Comparison of ENCODE assay signal across 7 cellular contexts in the genomic region with DNA sequence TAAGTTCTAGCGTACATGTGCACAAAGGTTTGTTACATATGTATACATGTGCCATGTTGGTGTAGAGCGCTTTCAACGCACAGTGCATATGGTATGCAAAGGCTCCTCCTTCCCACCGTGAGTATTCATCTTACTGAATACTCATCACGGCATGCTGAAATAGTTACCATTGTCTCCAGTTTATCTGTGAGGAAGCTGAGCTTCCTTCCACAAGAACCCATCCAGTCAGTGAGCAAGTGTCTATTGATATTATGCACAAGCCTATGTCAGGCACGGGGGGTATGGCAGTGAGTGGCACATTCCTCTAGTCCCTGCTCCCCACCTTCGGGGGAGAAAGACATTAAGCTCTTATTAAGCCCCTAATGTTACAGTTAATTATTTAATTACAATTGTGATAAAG. TPM values are rescaled to one million over a fixed set of nuclear protein-coding genes. Genes with fewer than 3 reads are reported as not detected.
"Had no signal": no experiment of that assay in that cellular context is flagged by ENCODE, and none has a peak within 500 bp of the region (broad histone marks: within the 10 kb centered on the region; RNA-seq: fewer than 3 reads in every experiment).

No MANE protein-coding gene starts in this region.

- H3K9ac ChIP-seq: GM23248 had no signal

- H3K4me3 ChIP-seq: GM23248, K562 had no signal

- H3K27ac ChIP-seq: GM23248, HL-60 had no signal

- DNase-seq: GM23248, H9, HCEC 1CT, IMR-90, KG1 had no signal

- H2AFZ ChIP-seq: GM23248 had no signal

- ATAC-seq: K562 had no signal

RNA-seq across cellular contexts. Expression of a gene that starts 28.1 kb away (rescaled TPM):
- total RNA-seq: H9, K562 had no signal
